Comparison of ENCODE assay signal across 9 cellular contexts in the genomic region with DNA sequence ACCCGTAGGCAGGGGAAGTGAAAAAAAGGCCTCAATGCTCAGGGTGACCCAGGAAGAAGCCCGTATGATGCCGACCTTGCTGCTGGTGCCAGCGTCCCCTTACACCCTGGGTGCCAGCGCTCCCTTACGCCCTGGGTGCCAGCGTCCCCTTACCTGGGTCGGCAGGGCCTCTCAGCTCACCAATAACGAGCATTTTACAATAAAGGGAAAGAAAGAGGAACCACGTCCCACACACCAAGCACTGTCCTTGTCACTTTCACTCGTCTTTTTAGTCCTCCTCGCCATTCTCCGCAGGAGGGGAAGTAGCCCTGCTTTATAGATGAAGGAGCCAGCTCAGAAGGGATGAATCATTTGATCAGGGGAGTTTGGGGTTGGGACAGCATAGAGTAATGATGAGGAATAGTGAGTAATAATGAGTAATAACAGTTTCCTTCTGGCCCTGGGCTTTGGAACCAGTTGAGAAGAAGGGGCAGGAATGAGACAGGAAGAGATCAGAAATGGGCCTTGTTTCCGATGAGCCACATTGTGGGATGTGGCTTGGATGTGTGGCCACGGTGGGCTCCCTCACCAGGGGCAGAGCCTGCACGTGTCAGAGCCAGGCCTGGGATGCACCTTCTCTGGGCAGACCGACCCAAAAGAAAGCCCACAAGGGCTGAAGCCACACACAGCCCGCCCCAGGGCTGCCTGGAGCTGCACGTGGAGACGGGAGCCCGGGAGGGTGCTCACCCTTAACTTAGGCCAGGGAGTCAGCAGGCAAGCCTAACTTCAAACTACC.
DNase-seq lines count a peak whose midpoint lies in the region; ATAC-seq and TF ChIP-seq lines count a peak whose summit lies in the region.
"Had no signal": no experiment of that assay in that cellular context is flagged by ENCODE, and none has a peak within 500 bp of the region (broad histone marks: within the 10 kb centered on the region; RNA-seq: fewer than 3 reads in every experiment).

No MANE protein-coding gene starts in this region.

- DNase-seq in activated naive CD4-positive, alpha-beta T cell treated with anti-CD3 and anti-CD28 coated beads for 36 hours, result peak; percentile 77
- no peak for DNase-seq in activated naive CD4-positive, alpha-beta T cell treated with anti-CD3 and anti-CD28 coated beads, Interleukin-2, amount 10 ng/mL, durations not matched to agents 7 days and 5 days
- DNase-seq in activated CD4-positive, alpha-beta T cell treated with anti-CD3 and anti-CD28 coated beads for 4 hours, result peak; percentile 18 to 35
- DNase-seq in tibial artery (peak in 1 of 2 donors; percentile 38), substantia nigra (lab: John Stamatoyannopoulos, UW) (no peak), nucleus accumbens (lab: John Stamatoyannopoulos, UW) (no peak), nephron progenitor cell (no peak)
- DNase-seq: right lobe of liver had no signal

- H3K36me3 Mint-ChIP-seq in activated naive CD4-positive, alpha-beta T cell treated with anti-CD3 and anti-CD28 coated beads for 36 hours (ENCODE audit: low read depth), result peaks cover 22% of the 10 kb centered on the region
- H3K36me3 Mint-ChIP-seq in activated naive CD4-positive, alpha-beta T cell treated with anti-CD3 and anti-CD28 coated beads, Interleukin-2, amount 10 ng/mL, durations not matched to agents 7 days and 5 days, result peaks cover 19% of the 10 kb centered on the region
- peaks cover 7% of the 10 kb centered on the region for H3K36me3 Mint-ChIP-seq in nephron progenitor cell (ENCODE audit: low read depth)

- H3K27ac Mint-ChIP-seq in activated naive CD4-positive, alpha-beta T cell treated with anti-CD3 and anti-CD28 coated beads for 36 hours, result peak overlapping the region; percentile 25
- H3K27ac Mint-ChIP-seq in activated naive CD4-positive, alpha-beta T cell treated with anti-CD3 and anti-CD28 coated beads, Interleukin-2, amount 10 ng/mL, durations not matched to agents 7 days and 5 days, result no peak overlapping the region
- no peak overlapping the region for H3K27ac Mint-ChIP-seq in nephron progenitor cell

- H3K9me3 ChIP-seq in gastroesophageal sphincter (no peaks in the 10 kb centered on the region), tibial artery (no peaks in the 10 kb centered on the region)
- H3K9me3 ChIP-seq: right lobe of liver had no signal

- CTCF ChIA-PET in activated naive CD4-positive, alpha-beta T cell treated with anti-CD3 and anti-CD28 coated beads for 36 hours (lab: Charles Lee), result interaction anchor here (0.6 to 2.2 kb wide), 9 partner anchors 13 to 673 kb away, joined by 3 to 12 read pairs (median 4); no protein-coding TSS in a partner anchor
- CTCF ChIA-PET in activated naive CD4-positive, alpha-beta T cell treated with anti-CD3 and anti-CD28 coated beads, Interleukin-2, amount 10 ng/mL, durations not matched to agents 7 days and 5 days (lab: Charles Lee), result interaction anchor here (0.8 to 3.7 kb wide), 5 partner anchors 12 to 31 kb away, joined by 3 to 12 read pairs (median 3); no protein-coding TSS in a partner anchor

- TF ChIP-seq CTCF in gastroesophageal sphincter (IDR thresholded peaks at IDR 0.05) (no peak), tibial artery (IDR thresholded peaks at IDR 0.05) (no peak), nephron progenitor cell (IDR thresholded peaks at IDR 0.05) (no peak)

- TF ChIP-seq EP300 in gastroesophageal sphincter (IDR thresholded peaks at IDR 0.05), result no peak

- peaks cover 0 to 20% (median 17%) of the 10 kb centered on the region in 3 donors for H3K4me1 ChIP-seq in gastroesophageal sphincter
- H3K4me1 ChIP-seq in tibial artery, result peaks cover 6 to 48% (median 27%) of the 10 kb centered on the region in 4 donors

- WGBS in gastroesophageal sphincter (ENCODE audit: low coverage in 1 of 2), 2 donors, result 64 to 71% methylated on average over 8 to 11 of the region's 21 CpGs

- no peak overlapping the region for H3K4me3 Mint-ChIP-seq in activated naive CD4-positive, alpha-beta T cell treated with anti-CD3 and anti-CD28 coated beads for 36 hours
- H3K4me3 Mint-ChIP-seq in activated naive CD4-positive, alpha-beta T cell treated with anti-CD3 and anti-CD28 coated beads, Interleukin-2, amount 10 ng/mL, durations not matched to agents 7 days and 5 days, result no peak overlapping the region
- no peak overlapping the region for H3K4me3 Mint-ChIP-seq in nephron progenitor cell

- intact Hi-C loops in activated naive CD4-positive, alpha-beta T cell treated with anti-CD3 and anti-CD28 coated beads for 36 hours (cut with micrococcal nuclease), result loop anchor here (1.0 to 5.0 kb wide), 5 partner anchors 10 to 295 kb away; no protein-coding TSS in a partner anchor
- intact Hi-C loops in tibial artery (cut with DNase I; ENCODE audit: low total_unique reads), result no loop called here

- H3K4me3 ChIP-seq in gastroesophageal sphincter, result no peak overlapping the region
- H3K4me3 ChIP-seq in tibial artery, result no peak overlapping the region
- H3K4me3 ChIP-seq: right lobe of liver had no signal

- H3K9me3 Mint-ChIP-seq in activated naive CD4-positive, alpha-beta T cell treated with anti-CD3 and anti-CD28 coated beads for 36 hours, result no peaks in the 10 kb centered on the region
- no peaks in the 10 kb centered on the region for H3K9me3 Mint-ChIP-seq in activated naive CD4-positive, alpha-beta T cell treated with anti-CD3 and anti-CD28 coated beads, Interleukin-2, amount 10 ng/mL, durations not matched to agents 7 days and 5 days
- H3K9me3 Mint-ChIP-seq in nephron progenitor cell, result no peaks in the 10 kb centered on the region

- TF ChIP-seq POLR2A in gastroesophageal sphincter (IDR thresholded peaks at IDR 0.05), result no peak

- ATAC-seq in gastroesophageal sphincter, result peak; percentile 48

- no peaks in the 10 kb centered on the region for H3K27me3 Mint-ChIP-seq in activated naive CD4-positive, alpha-beta T cell treated with anti-CD3 and anti-CD28 coated beads for 36 hours (ENCODE audit: low read depth)
- no peaks in the 10 kb centered on the region for H3K27me3 Mint-ChIP-seq in activated naive CD4-positive, alpha-beta T cell treated with anti-CD3 and anti-CD28 coated beads, Interleukin-2, amount 10 ng/mL, durations not matched to agents 7 days and 5 days
- H3K27me3 Mint-ChIP-seq in nephron progenitor cell (ENCODE audit: low read depth, poor library complexity), result no peaks in the 10 kb centered on the region

- no peaks in the 10 kb centered on the region for H3K27me3 ChIP-seq in gastroesophageal sphincter
- H3K27me3 ChIP-seq in tibial artery, result no peaks in the 10 kb centered on the region
- H3K27me3 ChIP-seq: right lobe of liver had no signal

- peaks cover 54% of the 10 kb centered on the region for H3K4me1 Mint-ChIP-seq in activated naive CD4-positive, alpha-beta T cell treated with anti-CD3 and anti-CD28 coated beads for 36 hours (ENCODE audit: low read depth)
- peaks cover 33% of the 10 kb centered on the region for H3K4me1 Mint-ChIP-seq in activated naive CD4-positive, alpha-beta T cell treated with anti-CD3 and anti-CD28 coated beads, Interleukin-2, amount 10 ng/mL, durations not matched to agents 7 days and 5 days
- peaks cover 33% of the 10 kb centered on the region for H3K4me1 Mint-ChIP-seq in nephron progenitor cell

- H3K27ac ChIP-seq in gastroesophageal sphincter, result peak overlapping the region in 3 of 4 donors; percentile 1 to 66 (median 53)
- H3K27ac ChIP-seq in tibial artery, result peak overlapping the region; percentile 86 to 96
- no peak overlapping the region for H3K27ac ChIP-seq in substantia nigra (ENCODE audit: low read depth, low read length, poor library complexity, severe bottlenecking)
- H3K27ac ChIP-seq: right lobe of liver had no signal

- H3K36me3 ChIP-seq in gastroesophageal sphincter (peaks cover 0 to 33% of the 10 kb centered on the region in 2 donors), tibial artery (peaks cover 0 to 27% (median 0%) of the 10 kb centered on the region in 3 donors)

Comparison
In these comparisons a context has a peak if more than half of its experiments do, and no peak if none do; other contexts are left out.
1. DNase-seq: peak in activated naive CD4-positive, alpha-beta T cell treated with anti-CD3 and anti-CD28 coated beads for 36 hours (single experiment) and activated CD4-positive, alpha-beta T cell treated with anti-CD3 and anti-CD28 coated beads for 4 hours (2 of 2); none in activated naive CD4-positive, alpha-beta T cell treated with anti-CD3 and anti-CD28 coated beads, Interleukin-2, amount 10 ng/mL, durations not matched to agents 7 days and 5 days (single experiment), substantia nigra (0 of 49), nucleus accumbens (0 of 56) and nephron progenitor cell (single experiment).